8 cellular contexts compared by ENCODE assay signal in genomic region chr15:96356494-96357455, GRCh38. TPM values are rescaled to one million over a fixed set of nuclear protein-coding genes. Genes with fewer than 3 reads are reported as not detected.
DNase-seq lines count a peak whose midpoint lies in the region; ATAC-seq and TF ChIP-seq lines count a peak whose summit lies in the region.

No MANE protein-coding gene starts in this region.

- H3K4me3 Mint-ChIP-seq in activated CD4-positive, alpha-beta memory T cell treated with anti-CD3 and anti-CD28 coated beads, Interleukin-2, amount 10 ng/mL, durations not matched to agents 7 days and 5 days = peak overlapping the region; percentile 74
- peak overlapping the region; percentile 81 for H3K4me3 Mint-ChIP-seq in mesothelial cell of epicardium

- POLR2A ChIA-PET in activated CD4-positive, alpha-beta memory T cell treated with anti-CD3 and anti-CD28 coated beads, Interleukin-2, amount 10 ng/mL, durations not matched to agents 7 days and 5 days (lab: Charles Lee) = interaction anchor here (0.9 to 1.7 kb wide), 3 partner anchors 21 to 689 kb away, joined by 3 to 5 read pairs (median 4); no protein-coding TSS in a partner anchor

- TF ChIP-seq CTCF in AG09319 (IDR thresholded peaks at IDR 0.05; ENCODE audit: low read depth, low read length) (peak; percentile 80), mesothelial cell of epicardium (IDR thresholded peaks at IDR 0.05; ENCODE audit: unreplicated experiment) (peak; percentile 98)

- H3K36me3 Mint-ChIP-seq in activated CD4-positive, alpha-beta memory T cell treated with anti-CD3 and anti-CD28 coated beads, Interleukin-2, amount 10 ng/mL, durations not matched to agents 7 days and 5 days (ENCODE audit: low read depth) = peaks cover 13% of the 10 kb centered on the region
- no peaks in the 10 kb centered on the region for H3K36me3 Mint-ChIP-seq in mesothelial cell of epicardium

- DNase-seq in AG09319 (ENCODE audit: extremely low read depth, low read depth) (no peak), NCI-H69 (lab: John Stamatoyannopoulos, UW) (peak; percentile 73), mesothelial cell of epicardium (ENCODE audit: low spot score in 2 of 2, unreplicated experiment in 2 of 2) (peak; percentile 76 to 95)
- DNase-seq in activated CD4-positive, alpha-beta memory T cell treated with anti-CD3 and anti-CD28 coated beads, Interleukin-2, amount 10 ng/mL, durations not matched to agents 7 days and 5 days = peak; percentile 78
- peak; percentile 10 for DNase-seq in effector CD8-positive, alpha-beta T cell (lab: John Stamatoyannopoulos, UW)
- peak; percentile 14 to 32 for DNase-seq in stimulated activated CD8-positive, alpha-beta memory T cell treated with anti-CD3 and anti-CD28 coated beads, Interleukin-2, amount 100 ng/mL, for 1 hour (ENCODE audit: low read depth in 2 of 2)

- H3K9me3 Mint-ChIP-seq in activated CD4-positive, alpha-beta memory T cell treated with anti-CD3 and anti-CD28 coated beads, Interleukin-2, amount 10 ng/mL, durations not matched to agents 7 days and 5 days = no peaks in the 10 kb centered on the region
- H3K9me3 Mint-ChIP-seq in mesothelial cell of epicardium = no peaks in the 10 kb centered on the region

- H3K27ac Mint-ChIP-seq in activated CD4-positive, alpha-beta memory T cell treated with anti-CD3 and anti-CD28 coated beads, Interleukin-2, amount 10 ng/mL, durations not matched to agents 7 days and 5 days = peak overlapping the region; percentile 35
- H3K27ac Mint-ChIP-seq in mesothelial cell of epicardium = peak overlapping the region; percentile 82

- ATAC-seq in GM18909 (IDR thresholded peaks at IDR 0.05; ENCODE audit: poor library complexity, unreplicated experiment) (peak; percentile 88), HG03135 (IDR thresholded peaks at IDR 0.05; ENCODE audit: unreplicated experiment) (peak; percentile 68)

- CTCF ChIA-PET in activated CD4-positive, alpha-beta memory T cell treated with anti-CD3 and anti-CD28 coated beads, Interleukin-2, amount 10 ng/mL, durations not matched to agents 7 days and 5 days (lab: Charles Lee) = interaction anchor here (0.7 to 1.7 kb wide), 5 partner anchors 10 to 65 kb away, joined by 3 to 7 read pairs (median 3); no protein-coding TSS in a partner anchor

- peaks cover 22% of the 10 kb centered on the region for H3K4me1 Mint-ChIP-seq in activated CD4-positive, alpha-beta memory T cell treated with anti-CD3 and anti-CD28 coated beads, Interleukin-2, amount 10 ng/mL, durations not matched to agents 7 days and 5 days
- peaks cover 41% of the 10 kb centered on the region for H3K4me1 Mint-ChIP-seq in mesothelial cell of epicardium

- H3K27me3 Mint-ChIP-seq in activated CD4-positive, alpha-beta memory T cell treated with anti-CD3 and anti-CD28 coated beads, Interleukin-2, amount 10 ng/mL, durations not matched to agents 7 days and 5 days = peaks cover 61% of the 10 kb centered on the region
- peaks cover 76% of the 10 kb centered on the region for H3K27me3 Mint-ChIP-seq in mesothelial cell of epicardium (ENCODE audit: low read depth)

RNA-seq across cellular contexts. Expression of gene NR2F2, which starts 26.3 kb away (rescaled TPM):
- not detected for total RNA-seq in activated CD4-positive, alpha-beta memory T cell treated with anti-CD3 and anti-CD28 coated beads, Interleukin-2, amount 10 ng/mL, durations not matched to agents 7 days and 5 days
- 126 to 134 TPM (median 128 TPM) in 3 replicates for total RNA-seq in mesothelial cell of epicardium

Comparison
In these comparisons a context has a peak if more than half of its experiments do, and no peak if none do; other contexts are left out.
1. RNA of gene NR2F2, which starts 26.3 kb away (total RNA-seq): 126 to 134 TPM in mesothelial cell of epicardium; not detected in activated CD4-positive, alpha-beta memory T cell treated with anti-CD3 and anti-CD28 coated beads, Interleukin-2, amount 10 ng/mL, durations not matched to agents 7 days and 5 days; every median in the first group is over 100 times any median in the second.